8 cellular contexts compared by ENCODE assay signal in genomic region chr7:2631924-2632716, GRCh38. TPM values are rescaled to one million over a fixed set of nuclear protein-coding genes. Genes with fewer than 3 reads are reported as not detected.
DNase-seq lines count a peak whose midpoint lies in the region; ATAC-seq and TF ChIP-seq lines count a peak whose summit lies in the region.

Gene TTYH3 (plus strand): TSS chr7:2631986. CDS start chr7:2632156, 170 bp downstream.

- H3K4me1 ChIP-seq in mammary epithelial cell (ENCODE audit: insufficient read depth, low read length), result peaks cover 37% of the 10 kb centered on the region
- peaks cover 26 to 70% (median 49%) of the 10 kb centered on the region in 4 donors for H3K4me1 ChIP-seq in liver (ENCODE audit: control insufficient read depth in 4 of 4, insufficient read depth in 4 of 4, low read length in 3 of 4)

- dilution Hi-C loops in mammary epithelial cell (cut with HindIII; ENCODE audit: low sequenced_read_pairs), result loop anchor here (10.0 kb wide), 1 partner anchor 137 kb away; no protein-coding TSS in a partner anchor

- TF ChIP-seq RAD21 in liver (IDR thresholded peaks at IDR 0.05), result no peak

- H3K79me2 ChIP-seq in mammary epithelial cell (ENCODE audit: insufficient read depth, low read length), result peaks cover 48% of the 10 kb centered on the region

- H3K36me3 ChIP-seq in mammary epithelial cell (ENCODE audit: insufficient read depth, low read length) (no peaks in the 10 kb centered on the region), liver (ENCODE audit: control insufficient read depth in 4 of 4, insufficient read depth in 3 of 4, low read depth in 1 of 4, low read length in 3 of 4) (no peaks in the 10 kb centered on the region)

- peak within 1 kb of the TSS; percentile 80 for H2AFZ ChIP-seq in mammary epithelial cell (ENCODE audit: low read depth, low read length)

- in situ Hi-C loops in G401 (cut with HindIII; ENCODE audit: low sequenced_read_pairs), result no loop called here
- in situ Hi-C loops in mammary epithelial cell (cut with MboI; ENCODE audit: low sequenced_read_pairs in 2 of 2), result no loop called here

- TF ChIP-seq CTCF in mammary epithelial cell (conservative IDR thresholded peaks at IDR 0.05 in 1 of 2, IDR thresholded peaks at IDR 0.05 in 1 of 2; ENCODE audit: extremely low read depth in 1 of 2, insufficient read depth in 1 of 2, low read depth in 1 of 2, low read length in 2 of 2), result no peak
- TF ChIP-seq CTCF in liver (IDR thresholded peaks at IDR 0.05; ENCODE audit: low read depth, low read length, missing input control), result no peak

- peak within 1 kb of the TSS; percentile 80 for H3K9ac ChIP-seq in mammary epithelial cell (ENCODE audit: insufficient read depth, low read length)
- H3K9ac ChIP-seq in liver (ENCODE audit: low read depth in 1 of 2, low read length in 2 of 2), result peak within 1 kb of the TSS; percentile 86 to 93

- no peaks in the 10 kb centered on the region for H4K20me1 ChIP-seq in mammary epithelial cell (ENCODE audit: insufficient read depth, low read length)

- 0% methylated on average over 1 of the region's 65 CpGs for WGBS in mammary epithelial cell (ENCODE audit: low coverage, missing lambda C conversion rate)
- WGBS in liver, result 2% methylated on average over 65 of the region's 65 CpGs

- H3K27me3 ChIP-seq in mammary epithelial cell (ENCODE audit: insufficient read depth, low read length) (no peaks in the 10 kb centered on the region), liver (ENCODE audit: control insufficient read depth in 4 of 4, insufficient read depth in 4 of 4, low read length in 3 of 4) (no peaks in the 10 kb centered on the region)

- H3K27ac ChIP-seq in mammary epithelial cell (ENCODE audit: insufficient read depth, low read depth, low read length) (peak within 1 kb of the TSS; percentile 59), liver (ENCODE audit: low read depth in 1 of 2, low read length in 2 of 2) (peak within 1 kb of the TSS; percentile 97 to 99), temporal lobe (ENCODE audit: low read depth, low read length) (peak within 1 kb of the TSS; percentile 74)

- CTCF ChIA-PET in mammary epithelial cell (lab: Charles Lee; ENCODE audit: low non-redundant PET), result no interaction called here

- peak within 1 kb of the TSS; percentile 96 for H3K4me2 ChIP-seq in mammary epithelial cell (ENCODE audit: insufficient read depth, low read depth, low read length)

- TSS peak; percentile 51 for BruUV-seq in mammary epithelial cell (replicated peaks; lab: Mats Ljungman, UMichigan)

- peak; percentile 29 for ATAC-seq in GM21576 (IDR thresholded peaks at IDR 0.05; ENCODE audit: unreplicated experiment)

- intact Hi-C loops in mammary epithelial cell (cut with micrococcal nuclease), result loop anchor here (5.0 kb wide), 1 partner anchor 110 kb away; no protein-coding TSS in a partner anchor

- peak within 1 kb of the TSS; percentile 85 for H3K4me3 ChIP-seq in Jurkat, Clone E6-1 (ENCODE audit: low read length)
- H3K4me3 ChIP-seq in mammary epithelial cell (replicated peaks in 1 of 3; ENCODE audit: insufficient read depth in 1 of 3, low read depth in 2 of 3, low read length in 3 of 3) (peak within 1 kb of the TSS; percentile 65 to 88 (median 68)), liver (ENCODE audit: low read depth in 1 of 3, low read length in 3 of 3) (peak within 1 kb of the TSS; percentile 61 to 78 (median 72))

- DNase-seq in G401 (ENCODE audit: low spot score) (no peak), mammary epithelial cell (no peak), amniotic stem cell (lab: John Stamatoyannopoulos, UW) (no peak)
- DNase-seq in Jurkat, Clone E6-1 (ENCODE audit: low read depth, low spot score), result no peak
- DNase-seq in stimulated activated CD8-positive, alpha-beta memory T cell treated with anti-CD3 and anti-CD28 coated beads, Interleukin-4, amount 100 ng/mL, for 48 hours, result no peak

- H3K9me3 ChIP-seq in mammary epithelial cell (replicated peaks; ENCODE audit: insufficient read depth, low read length) (no peaks in the 10 kb centered on the region), liver (ENCODE audit: control insufficient read depth in 4 of 4, low read length in 3 of 4) (no peaks in the 10 kb centered on the region)

TF ChIP-seq in liver, 16 proteins besides CTCF, POLR2A, EP300 and RAD21:
- TF ChIP-seq FOXA2 (IDR thresholded peaks at IDR 0.05) (no peak), NR2F2 (IDR thresholded peaks at IDR 0.05) (peak; percentile 37)

RNA-seq across cellular contexts. Expression of gene TTYH3, which starts in this region (rescaled TPM):
- 17.7 and 18.7 TPM in 2 replicates for total RNA-seq in G401 (2014; rRNA removed; shearing (Covaris generic))
- polyA plus RNA-seq in Jurkat, Clone E6-1 (2012; ENCODE audit: insufficient read depth, insufficient read length), result 41.3 TPM
- total RNA-seq in mammary epithelial cell, result 10 to 100 TPM; 13.2 to 45.8 TPM
- polyA plus RNA-seq in mammary epithelial cell, result 25.9 TPM
- 20.2 TPM for polyA minus RNA-seq in mammary epithelial cell
- total RNA-seq in liver, result 10 to 100 TPM; 16.7 to 18.1 TPM
- polyA plus RNA-seq in liver, result 10 to 100 TPM in 1 of 2 donors, 1 to 10 TPM in 1; 8.2 to 19.6 TPM
- total RNA-seq in temporal lobe, result 68.4 TPM
